8 cellular contexts compared by ENCODE assay signal in the genomic region with DNA sequence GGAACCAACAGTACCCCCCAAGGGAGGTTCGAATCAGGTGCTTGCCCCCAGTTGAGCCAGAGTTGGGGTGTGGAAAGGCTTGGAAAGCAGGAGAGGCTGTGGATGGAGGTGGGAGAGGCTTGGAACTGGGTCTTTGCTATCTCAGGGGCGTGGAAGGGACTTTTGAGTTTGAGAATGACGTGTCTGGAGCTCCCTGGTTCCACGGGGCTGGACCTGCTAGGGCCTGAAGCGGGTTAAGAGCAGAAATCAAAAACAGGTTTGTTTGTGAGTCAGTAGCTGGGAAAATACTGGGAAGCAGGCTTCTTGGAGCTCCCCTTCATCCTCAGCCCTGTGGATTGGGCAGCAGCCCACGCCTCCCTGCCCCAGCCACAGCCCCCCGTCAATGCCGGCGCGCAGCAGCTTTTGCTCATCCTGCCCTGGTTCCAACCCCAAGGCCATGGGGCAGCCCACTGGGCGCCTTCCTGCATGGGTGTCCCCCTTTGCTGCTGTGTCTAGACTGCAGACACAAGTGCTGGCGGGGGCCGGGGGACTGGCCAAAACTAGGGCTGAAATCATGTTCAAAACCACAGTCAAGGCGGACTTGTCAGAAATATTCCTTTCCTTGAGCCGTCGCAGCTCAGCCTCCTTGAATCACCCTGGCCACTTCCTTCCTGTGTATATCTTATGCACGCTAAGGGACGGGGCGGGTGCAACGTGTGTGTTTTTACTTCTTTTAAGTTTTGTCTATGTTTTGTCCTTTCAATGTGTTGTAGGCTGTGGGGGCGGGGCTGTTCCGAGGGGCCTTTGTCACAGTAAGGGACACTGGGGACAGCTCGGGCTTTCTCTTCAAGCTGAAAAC.
DNase-seq lines count a peak whose midpoint lies in the region; ATAC-seq, FAIRE-seq and TF ChIP-seq lines count a peak whose summit lies in the region.

No MANE protein-coding gene starts in this region.

- no peaks in the 10 kb centered on the region for H3K79me2 ChIP-seq in astrocyte (ENCODE audit: insufficient read depth, low read length)

- no peaks in the 10 kb centered on the region for H3K36me3 ChIP-seq in astrocyte (ENCODE audit: insufficient read depth, low read length)

- H3K27ac ChIP-seq in astrocyte (ENCODE audit: low read depth, low read length) = peak overlapping the region; percentile 89

- no peaks in the 10 kb centered on the region for H3K36me3 Mint-ChIP-seq in astrocyte (ENCODE audit: low read depth, unreplicated experiment)

- H3K27me3 ChIP-seq in astrocyte (ENCODE audit: insufficient read depth, low read length) = no peaks in the 10 kb centered on the region

- H4K20me1 ChIP-seq in astrocyte (ENCODE audit: insufficient read depth, low read length) = no peaks in the 10 kb centered on the region

- peaks cover 33% of the 10 kb centered on the region for H3K27me3 Mint-ChIP-seq in astrocyte (ENCODE audit: low read depth, unreplicated experiment)

- ATAC-seq in GM18870 (IDR thresholded peaks at IDR 0.05; ENCODE audit: unreplicated experiment) (peak; percentile 43), HG03135 (IDR thresholded peaks at IDR 0.05; ENCODE audit: unreplicated experiment) (peak; percentile 52)

- DNase-seq in T-helper 9 cell (peak; percentile 66), astrocyte (ENCODE audit: low read depth) (peak; percentile 88), medulla oblongata (ENCODE audit: extremely low spot score) (peak; percentile 23), NCI-H2029 (lab: John Stamatoyannopoulos, UW) (no peak), DMS153 (lab: John Stamatoyannopoulos, UW) (no peak)
- peak; percentile 76 for DNase-seq in stimulated activated CD8-positive, alpha-beta memory T cell treated with anti-CD3 and anti-CD28 coated beads, Interleukin-4, amount 100 ng/mL, for 24 hours (ENCODE audit: low read depth)

- peaks cover 14% of the 10 kb centered on the region for H3K4me1 Mint-ChIP-seq in astrocyte (ENCODE audit: low read depth, unreplicated experiment)

- no peaks in the 10 kb centered on the region for H3K9me3 Mint-ChIP-seq in astrocyte (ENCODE audit: unreplicated experiment)

- H3K4me3 ChIP-seq in astrocyte (ENCODE audit: insufficient read depth, low read depth, low read length) = peak overlapping the region; percentile 42

- H2AFZ ChIP-seq in astrocyte (ENCODE audit: low read depth, low read length) = peak overlapping the region; percentile 65

- H3K4me1 ChIP-seq in astrocyte (ENCODE audit: insufficient read depth, low read length) = peaks cover 21% of the 10 kb centered on the region

- H3K4me3 Mint-ChIP-seq in astrocyte (ENCODE audit: unreplicated experiment) = no peak overlapping the region

- H3K27ac Mint-ChIP-seq in astrocyte (ENCODE audit: unreplicated experiment) = peak overlapping the region; percentile 66

- no peaks in the 10 kb centered on the region for H3K9me3 ChIP-seq in astrocyte (ENCODE audit: insufficient read depth, low read depth, low read length)

- TF ChIP-seq CTCF in astrocyte (IDR thresholded peaks at IDR 0.05; ENCODE audit: insufficient read depth, low read depth, low read length) = no peak

- peak overlapping the region; percentile 74 for H3K9ac ChIP-seq in astrocyte (ENCODE audit: low read length)

- FAIRE-seq in astrocyte (lab: Jason Lieb, UNC) = no peak

- peak overlapping the region; percentile 86 for H3K4me2 ChIP-seq in astrocyte (ENCODE audit: low read length)

Comparison
In these comparisons a context has a peak if more than half of its experiments do, and no peak if none do; other contexts are left out.
1. DNase-seq: peak in T-helper 9 cell (single experiment), astrocyte (single experiment), medulla oblongata (single experiment) and stimulated activated CD8-positive, alpha-beta memory T cell treated with anti-CD3 and anti-CD28 coated beads, Interleukin-4, amount 100 ng/mL, for 24 hours (single experiment); none in NCI-H2029 (single experiment) and DMS153 (single experiment).